Comparison of ENCODE assay signal across 19 cellular contexts in genomic region chrY:12483394-12483793, GRCh38.
A peak's percentile ranks its signal among the peaks of the same experiment; 100 is the strongest.
DNase-seq lines count a peak whose midpoint lies in the region; ATAC-seq, FAIRE-seq and TF ChIP-seq lines count a peak whose summit lies in the region.
"Had no signal": no experiment of that assay in that cellular context is flagged by ENCODE, and none has a peak within 500 bp of the region (broad histone marks: within the 10 kb centered on the region; RNA-seq: fewer than 3 reads in every experiment).

No MANE protein-coding gene starts in this region.

- H3K4me3 ChIP-seq in bronchial epithelial cell (ENCODE audit: low read depth, low read length), result no peak overlapping the region
- H3K4me3 ChIP-seq: BLaER1 had no signal

- peaks cover 14% of the 10 kb centered on the region for H3K4me1 Mint-ChIP-seq in HFFc6 (ENCODE audit: low read depth)
- peaks cover 3% of the 10 kb centered on the region for H3K4me1 Mint-ChIP-seq in activated CD8-positive, alpha-beta T cell treated with anti-CD3 and anti-CD28 coated beads, Interleukin-2, amount 10 ng/mL, durations not matched to agents 7 days and 5 days (ENCODE audit: low read depth)
- H3K4me1 Mint-ChIP-seq in stimulated activated naive CD8-positive, alpha-beta T cell treated with anti-CD3 and anti-CD28 coated beads, Interleukin-15, amount 100 ng/mL, for 72 hours, result no peaks in the 10 kb centered on the region
- H3K4me1 Mint-ChIP-seq: CD14-positive monocyte, H9 had no signal

- peak; percentile 85 for ATAC-seq in foreskin keratinocyte
- no peak for ATAC-seq in HG03025 (IDR thresholded peaks at IDR 0.05; ENCODE audit: low FRiP score, unreplicated experiment)
- no peak for ATAC-seq in activated CD8-positive, alpha-beta T cell treated with anti-CD3 and anti-CD28 coated beads, Interleukin-2, amount 10 ng/mL, durations not matched to agents 7 days and 5 days
- no peak for ATAC-seq in stimulated activated naive CD8-positive, alpha-beta T cell treated with anti-CD3 and anti-CD28 coated beads, Interleukin-15, amount 100 ng/mL, for 72 hours

- no peaks in the 10 kb centered on the region; the same call in 1 of the 2 replicates for H3K9me3 Mint-ChIP-seq in HFFc6
- peaks cover 3% of the 10 kb centered on the region for H3K9me3 Mint-ChIP-seq in activated CD8-positive, alpha-beta T cell treated with anti-CD3 and anti-CD28 coated beads, Interleukin-2, amount 10 ng/mL, durations not matched to agents 7 days and 5 days (ENCODE audit: insufficient read depth)
- peaks cover 0 to under 1% of the 10 kb centered on the region in 2 donors for H3K9me3 Mint-ChIP-seq in stimulated activated naive CD8-positive, alpha-beta T cell treated with anti-CD3 and anti-CD28 coated beads, Interleukin-15, amount 100 ng/mL, for 72 hours
- H3K9me3 Mint-ChIP-seq: CD4-positive, alpha-beta memory T cell; H9 had no signal

- peak; percentile 76 for DNase-seq in EH (ENCODE audit: low read depth)
- no peak for DNase-seq in HFFc6
- DNase-seq in bronchial epithelial cell (ENCODE audit: low read depth), result peak; percentile 86
- peak; percentile 69 to 86 for DNase-seq in foreskin keratinocyte
- no peak for DNase-seq in activated CD8-positive, alpha-beta T cell treated with anti-CD3 and anti-CD28 coated beads, Interleukin-2, amount 10 ng/mL, durations not matched to agents 7 days and 5 days
- DNase-seq in stimulated activated naive CD8-positive, alpha-beta T cell treated with anti-CD3 and anti-CD28 coated beads, Interleukin-15, amount 100 ng/mL, for 72 hours, result no peak
- DNase-seq: ACHN; AML-193; CD4-positive, alpha-beta memory T cell; DMS79 treated with DMSO at 0.1 percent for 48 hours; H9 had no signal

- H3K4me1 ChIP-seq in foreskin keratinocyte, result no peaks in the 10 kb centered on the region
- H3K4me1 ChIP-seq: BLaER1 had no signal

- H3K36me3 ChIP-seq in bronchial epithelial cell (ENCODE audit: control insufficient read depth, insufficient read depth, low read length), result no peaks in the 10 kb centered on the region
- H3K36me3 ChIP-seq: BLaER1 had no signal

- H3K36me3 Mint-ChIP-seq in HFFc6 (ENCODE audit: low read depth), result no peaks in the 10 kb centered on the region; the same call in 1 of the 2 replicates
- H3K36me3 Mint-ChIP-seq in activated CD8-positive, alpha-beta T cell treated with anti-CD3 and anti-CD28 coated beads, Interleukin-2, amount 10 ng/mL, durations not matched to agents 7 days and 5 days (ENCODE audit: low read depth), result no peaks in the 10 kb centered on the region
- H3K36me3 Mint-ChIP-seq: CD14-positive monocyte; CD4-positive, alpha-beta memory T cell had no signal

- peak overlapping the region; percentile 79 for H3K27ac ChIP-seq in foreskin keratinocyte
- H3K27ac ChIP-seq: BLaER1, HL-60 had no signal

- no peaks in the 10 kb centered on the region for H3K27me3 Mint-ChIP-seq in HFFc6 (ENCODE audit: insufficient read depth)
- no peaks in the 10 kb centered on the region for H3K27me3 Mint-ChIP-seq in activated CD8-positive, alpha-beta T cell treated with anti-CD3 and anti-CD28 coated beads, Interleukin-2, amount 10 ng/mL, durations not matched to agents 7 days and 5 days (ENCODE audit: low read depth)
- no peaks in the 10 kb centered on the region for H3K27me3 Mint-ChIP-seq in stimulated activated naive CD8-positive, alpha-beta T cell treated with anti-CD3 and anti-CD28 coated beads, Interleukin-15, amount 100 ng/mL, for 72 hours
- H3K27me3 Mint-ChIP-seq: CD4-positive, alpha-beta memory T cell had no signal

- CTCF ChIA-PET in activated CD8-positive, alpha-beta T cell treated with anti-CD3 and anti-CD28 coated beads, Interleukin-2, amount 10 ng/mL, durations not matched to agents 7 days and 5 days (lab: Charles Lee), result no interaction called here

- no peak overlapping the region for H3K4me3 Mint-ChIP-seq in HFFc6
- no peak overlapping the region for H3K4me3 Mint-ChIP-seq in activated CD8-positive, alpha-beta T cell treated with anti-CD3 and anti-CD28 coated beads, Interleukin-2, amount 10 ng/mL, durations not matched to agents 7 days and 5 days
- no peak overlapping the region for H3K4me3 Mint-ChIP-seq in stimulated activated naive CD8-positive, alpha-beta T cell treated with anti-CD3 and anti-CD28 coated beads, Interleukin-15, amount 100 ng/mL, for 72 hours
- H3K4me3 Mint-ChIP-seq: CD14-positive monocyte; CD4-positive, alpha-beta memory T cell; H9 had no signal

- no peak for TF ChIP-seq CTCF in HFFc6 (IDR thresholded peaks at IDR 0.05)
- TF ChIP-seq CTCF in bronchial epithelial cell (IDR thresholded peaks at IDR 0.05; ENCODE audit: insufficient read depth, low read length, severe bottlenecking), result no peak
- no peak for TF ChIP-seq CTCF in foreskin keratinocyte (conservative IDR thresholded peaks at IDR 0.05)

- H3K27me3 ChIP-seq in bronchial epithelial cell (ENCODE audit: control insufficient read depth, insufficient read depth, low read length) (no peaks in the 10 kb centered on the region), foreskin keratinocyte (no peaks in the 10 kb centered on the region)
- H3K27me3 ChIP-seq: BLaER1 had no signal

- FAIRE-seq in bronchial epithelial cell (lab: Jason Lieb, UNC), result no peak
- FAIRE-seq: A204.1, G401.6, GM12891, H1 had no signal

- H3K27ac Mint-ChIP-seq in HFFc6, result peak overlapping the region; percentile 46
- H3K27ac Mint-ChIP-seq in activated CD8-positive, alpha-beta T cell treated with anti-CD3 and anti-CD28 coated beads, Interleukin-2, amount 10 ng/mL, durations not matched to agents 7 days and 5 days, result no peak overlapping the region
- H3K27ac Mint-ChIP-seq in stimulated activated naive CD8-positive, alpha-beta T cell treated with anti-CD3 and anti-CD28 coated beads, Interleukin-15, amount 100 ng/mL, for 72 hours, result no peak overlapping the region
- H3K27ac Mint-ChIP-seq: CD14-positive monocyte; CD4-positive, alpha-beta memory T cell; H9 had no signal

- POLR2A ChIA-PET in activated CD8-positive, alpha-beta T cell treated with anti-CD3 and anti-CD28 coated beads, Interleukin-2, amount 10 ng/mL, durations not matched to agents 7 days and 5 days (lab: Charles Lee), result no interaction called here

Comparison
In these comparisons a context has a peak if more than half of its experiments do, and no peak if none do; other contexts are left out.
1. DNase-seq: peak in EH (single experiment), bronchial epithelial cell (single experiment) and foreskin keratinocyte (2 of 2); none in HFFc6 (single experiment), activated CD8-positive, alpha-beta T cell treated with anti-CD3 and anti-CD28 coated beads, Interleukin-2, amount 10 ng/mL, durations not matched to agents 7 days and 5 days (single experiment) and stimulated activated naive CD8-positive, alpha-beta T cell treated with anti-CD3 and anti-CD28 coated beads, Interleukin-15, amount 100 ng/mL, for 72 hours (0 of 2).